In the genomic region with DNA sequence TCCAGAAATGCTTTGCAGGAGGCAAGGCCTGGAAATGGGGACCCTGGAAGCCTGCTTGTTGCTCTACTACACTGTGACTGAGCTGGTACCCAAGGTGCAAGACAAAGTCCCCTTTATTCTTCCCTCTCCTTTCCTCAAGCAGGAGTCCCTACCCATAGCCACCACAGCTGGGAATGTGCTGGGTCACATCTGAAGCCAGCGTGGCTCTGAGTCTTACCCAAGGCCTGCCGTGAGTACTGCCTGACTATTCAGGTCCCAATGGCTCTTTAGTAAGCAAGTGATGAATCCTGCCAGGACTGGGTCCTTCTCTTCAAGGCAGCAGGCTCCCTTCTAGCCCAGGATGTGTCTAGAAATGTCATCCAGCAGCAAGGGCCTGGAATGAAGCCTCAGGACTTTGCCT, we compare ENCODE assay signal across 1 cellular context.
TF ChIP-seq lines count a peak whose summit lies in the region.

No MANE protein-coding gene starts in this region.

TF ChIP-seq in HepG2, 621 proteins besides CTCF, POLR2A, EP300 and RAD21:
- TF ChIP-seq, protein P1, sequence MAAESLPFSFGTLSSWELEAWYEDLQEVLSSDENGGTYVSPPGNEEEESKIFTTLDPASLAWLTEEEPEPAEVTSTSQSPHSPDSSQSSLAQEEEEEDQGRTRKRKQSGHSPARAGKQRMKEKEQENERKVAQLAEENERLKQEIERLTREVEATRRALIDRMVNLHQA (CRISPR knock-in tag; IDR thresholded peaks at IDR 0.05): no peak
- TF ChIP-seq SRSF1 (optimal IDR thresholded peaks at IDR 0.05; ENCODE audit: low read depth, low read length): no peak
- TF ChIP-seq, protein P2, sequence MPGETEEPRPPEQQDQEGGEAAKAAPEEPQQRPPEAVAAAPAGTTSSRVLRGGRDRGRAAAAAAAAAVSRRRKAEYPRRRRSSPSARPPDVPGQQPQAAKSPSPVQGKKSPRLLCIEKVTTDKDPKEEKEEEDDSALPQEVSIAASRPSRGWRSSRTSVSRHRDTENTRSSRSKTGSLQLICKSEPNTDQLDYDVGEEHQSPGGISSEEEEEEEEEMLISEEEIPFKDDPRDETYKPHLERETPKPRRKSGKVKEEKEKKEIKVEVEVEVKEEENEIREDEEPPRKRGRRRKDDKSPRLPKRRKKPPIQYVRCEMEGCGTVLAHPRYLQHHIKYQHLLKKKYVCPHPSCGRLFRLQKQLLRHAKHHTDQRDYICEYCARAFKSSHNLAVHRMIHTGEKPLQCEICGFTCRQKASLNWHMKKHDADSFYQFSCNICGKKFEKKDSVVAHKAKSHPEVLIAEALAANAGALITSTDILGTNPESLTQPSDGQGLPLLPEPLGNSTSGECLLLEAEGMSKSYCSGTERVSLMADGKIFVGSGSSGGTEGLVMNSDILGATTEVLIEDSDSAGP (CRISPR knock-in tag; IDR thresholded peaks at IDR 0.05; ENCODE audit: borderline replicate concordance): no peak
- TF ChIP-seq, protein P3, sequence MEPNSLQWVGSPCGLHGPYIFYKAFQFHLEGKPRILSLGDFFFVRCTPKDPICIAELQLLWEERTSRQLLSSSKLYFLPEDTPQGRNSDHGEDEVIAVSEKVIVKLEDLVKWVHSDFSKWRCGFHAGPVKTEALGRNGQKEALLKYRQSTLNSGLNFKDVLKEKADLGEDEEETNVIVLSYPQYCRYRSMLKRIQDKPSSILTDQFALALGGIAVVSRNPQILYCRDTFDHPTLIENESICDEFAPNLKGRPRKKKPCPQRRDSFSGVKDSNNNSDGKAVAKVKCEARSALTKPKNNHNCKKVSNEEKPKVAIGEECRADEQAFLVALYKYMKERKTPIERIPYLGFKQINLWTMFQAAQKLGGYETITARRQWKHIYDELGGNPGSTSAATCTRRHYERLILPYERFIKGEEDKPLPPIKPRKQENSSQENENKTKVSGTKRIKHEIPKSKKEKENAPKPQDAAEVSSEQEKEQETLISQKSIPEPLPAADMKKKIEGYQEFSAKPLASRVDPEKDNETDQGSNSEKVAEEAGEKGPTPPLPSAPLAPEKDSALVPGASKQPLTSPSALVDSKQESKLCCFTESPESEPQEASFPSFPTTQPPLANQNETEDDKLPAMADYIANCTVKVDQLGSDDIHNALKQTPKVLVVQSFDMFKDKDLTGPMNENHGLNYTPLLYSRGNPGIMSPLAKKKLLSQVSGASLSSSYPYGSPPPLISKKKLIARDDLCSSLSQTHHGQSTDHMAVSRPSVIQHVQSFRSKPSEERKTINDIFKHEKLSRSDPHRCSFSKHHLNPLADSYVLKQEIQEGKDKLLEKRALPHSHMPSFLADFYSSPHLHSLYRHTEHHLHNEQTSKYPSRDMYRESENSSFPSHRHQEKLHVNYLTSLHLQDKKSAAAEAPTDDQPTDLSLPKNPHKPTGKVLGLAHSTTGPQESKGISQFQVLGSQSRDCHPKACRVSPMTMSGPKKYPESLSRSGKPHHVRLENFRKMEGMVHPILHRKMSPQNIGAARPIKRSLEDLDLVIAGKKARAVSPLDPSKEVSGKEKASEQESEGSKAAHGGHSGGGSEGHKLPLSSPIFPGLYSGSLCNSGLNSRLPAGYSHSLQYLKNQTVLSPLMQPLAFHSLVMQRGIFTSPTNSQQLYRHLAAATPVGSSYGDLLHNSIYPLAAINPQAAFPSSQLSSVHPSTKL (CRISPR knock-in tag; IDR thresholded peaks at IDR 0.05): no peak
- TF ChIP-seq, protein P4, sequence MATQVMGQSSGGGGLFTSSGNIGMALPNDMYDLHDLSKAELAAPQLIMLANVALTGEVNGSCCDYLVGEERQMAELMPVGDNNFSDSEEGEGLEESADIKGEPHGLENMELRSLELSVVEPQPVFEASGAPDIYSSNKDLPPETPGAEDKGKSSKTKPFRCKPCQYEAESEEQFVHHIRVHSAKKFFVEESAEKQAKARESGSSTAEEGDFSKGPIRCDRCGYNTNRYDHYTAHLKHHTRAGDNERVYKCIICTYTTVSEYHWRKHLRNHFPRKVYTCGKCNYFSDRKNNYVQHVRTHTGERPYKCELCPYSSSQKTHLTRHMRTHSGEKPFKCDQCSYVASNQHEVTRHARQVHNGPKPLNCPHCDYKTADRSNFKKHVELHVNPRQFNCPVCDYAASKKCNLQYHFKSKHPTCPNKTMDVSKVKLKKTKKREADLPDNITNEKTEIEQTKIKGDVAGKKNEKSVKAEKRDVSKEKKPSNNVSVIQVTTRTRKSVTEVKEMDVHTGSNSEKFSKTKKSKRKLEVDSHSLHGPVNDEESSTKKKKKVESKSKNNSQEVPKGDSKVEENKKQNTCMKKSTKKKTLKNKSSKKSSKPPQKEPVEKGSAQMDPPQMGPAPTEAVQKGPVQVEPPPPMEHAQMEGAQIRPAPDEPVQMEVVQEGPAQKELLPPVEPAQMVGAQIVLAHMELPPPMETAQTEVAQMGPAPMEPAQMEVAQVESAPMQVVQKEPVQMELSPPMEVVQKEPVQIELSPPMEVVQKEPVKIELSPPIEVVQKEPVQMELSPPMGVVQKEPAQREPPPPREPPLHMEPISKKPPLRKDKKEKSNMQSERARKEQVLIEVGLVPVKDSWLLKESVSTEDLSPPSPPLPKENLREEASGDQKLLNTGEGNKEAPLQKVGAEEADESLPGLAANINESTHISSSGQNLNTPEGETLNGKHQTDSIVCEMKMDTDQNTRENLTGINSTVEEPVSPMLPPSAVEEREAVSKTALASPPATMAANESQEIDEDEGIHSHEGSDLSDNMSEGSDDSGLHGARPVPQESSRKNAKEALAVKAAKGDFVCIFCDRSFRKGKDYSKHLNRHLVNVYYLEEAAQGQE (IDR thresholded peaks at IDR 0.05; ENCODE audit: borderline replicate concordance in 1 of 2, low read depth in 1 of 2, low read length in 2 of 2): no peak
- TF ChIP-seq RXRA (CRISPR knock-in tag; IDR thresholded peaks at IDR 0.05): no peak
- TF ChIP-seq MIER2 (CRISPR knock-in tag; IDR thresholded peaks at IDR 0.05): no peak
- no peak for TF ChIP-seq TEAD2 (CRISPR knock-in tag; IDR thresholded peaks at IDR 0.05)
- no peak for TF ChIP-seq ZFP82 (CRISPR knock-in tag; IDR thresholded peaks at IDR 0.05; ENCODE audit: borderline replicate concordance)
- no peak for TF ChIP-seq ZNF83 (CRISPR knock-in tag; IDR thresholded peaks at IDR 0.05; ENCODE audit: borderline replicate concordance)
- TF ChIP-seq, protein P5, sequence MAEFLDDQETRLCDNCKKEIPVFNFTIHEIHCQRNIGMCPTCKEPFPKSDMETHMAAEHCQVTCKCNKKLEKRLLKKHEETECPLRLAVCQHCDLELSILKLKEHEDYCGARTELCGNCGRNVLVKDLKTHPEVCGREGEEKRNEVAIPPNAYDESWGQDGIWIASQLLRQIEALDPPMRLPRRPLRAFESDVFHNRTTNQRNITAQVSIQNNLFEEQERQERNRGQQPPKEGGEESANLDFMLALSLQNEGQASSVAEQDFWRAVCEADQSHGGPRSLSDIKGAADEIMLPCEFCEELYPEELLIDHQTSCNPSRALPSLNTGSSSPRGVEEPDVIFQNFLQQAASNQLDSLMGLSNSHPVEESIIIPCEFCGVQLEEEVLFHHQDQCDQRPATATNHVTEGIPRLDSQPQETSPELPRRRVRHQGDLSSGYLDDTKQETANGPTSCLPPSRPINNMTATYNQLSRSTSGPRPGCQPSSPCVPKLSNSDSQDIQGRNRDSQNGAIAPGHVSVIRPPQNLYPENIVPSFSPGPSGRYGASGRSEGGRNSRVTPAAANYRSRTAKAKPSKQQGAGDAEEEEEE (CRISPR knock-in tag; IDR thresholded peaks at IDR 0.05; ENCODE audit: borderline replicate concordance): no peak
TF ChIP-seq in HepG2: peak in this region for 0.
